In the genomic region with DNA sequence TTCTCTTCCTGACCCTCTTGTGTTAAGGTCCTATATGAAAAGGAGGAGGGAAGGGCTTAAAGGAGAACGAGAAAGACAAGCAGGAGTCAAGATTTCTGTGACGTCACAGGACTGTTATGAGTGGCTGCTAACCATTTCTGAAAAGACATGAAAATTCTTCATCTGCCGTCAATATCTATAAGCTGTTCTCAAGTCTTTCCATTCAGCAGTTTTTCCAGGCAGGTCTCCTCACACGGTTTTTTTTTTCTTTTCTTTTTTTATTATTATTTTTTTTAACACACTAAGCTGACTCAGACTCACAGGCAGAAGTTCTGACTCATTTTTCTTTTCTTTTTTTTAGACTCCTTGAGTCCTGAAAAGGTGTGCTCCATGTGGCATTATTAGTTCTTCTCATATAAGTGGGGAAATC, we compare ENCODE assay signal across 1 cellular context.
TF ChIP-seq lines count a peak whose summit lies in the region.

No MANE protein-coding gene starts in this region.

TF ChIP-seq in GM12878, 131 proteins besides CTCF, POLR2A, EP300 and RAD21 (continued from another document):
- no peak for TF ChIP-seq E4F1 (IDR thresholded peaks at IDR 0.05; ENCODE audit: borderline replicate concordance, partially characterized antibody)
TF ChIP-seq in GM12878: peak in this region for 7.
